Comparison of ENCODE assay signal across 1 cellular context in genomic region chr11:70522613-70523311, GRCh38.
TF ChIP-seq lines count a peak whose summit lies in the region.

No MANE protein-coding gene starts in this region.

TF ChIP-seq in GM23338, 12 proteins besides CTCF, POLR2A, EP300 and RAD21:
- TF ChIP-seq ZNF462 (CRISPR knock-in tag; IDR thresholded peaks at IDR 0.05) (no peak), STAT1 (IDR thresholded peaks at IDR 0.05; ENCODE audit: unreplicated experiment) (no peak), EZH2 (IDR thresholded peaks at IDR 0.05; ENCODE audit: low read depth, unreplicated experiment) (no peak), NANOG (IDR thresholded peaks at IDR 0.05; ENCODE audit: borderline replicate concordance) (no peak), POLR2AphosphoS5 (IDR thresholded peaks at IDR 0.05; ENCODE audit: low read depth) (no peak), JUNB (IDR thresholded peaks at IDR 0.05; ENCODE audit: unreplicated experiment) (no peak), ZNF114 (CRISPR knock-in tag; IDR thresholded peaks at IDR 0.05) (no peak), REST (IDR thresholded peaks at IDR 0.05; ENCODE audit: unreplicated experiment) (no peak), ETS1 (IDR thresholded peaks at IDR 0.05) (no peak), EZH2phosphoT487 (IDR thresholded peaks at IDR 0.05; ENCODE audit: unreplicated experiment) (no peak), CREB1 (CRISPR knock-in tag; IDR thresholded peaks at IDR 0.05; ENCODE audit: low read depth) (no peak)
TF ChIP-seq in GM23338: peak in this region for 0.
